Comparison of ENCODE assay signal across 14 cellular contexts in the genomic region with DNA sequence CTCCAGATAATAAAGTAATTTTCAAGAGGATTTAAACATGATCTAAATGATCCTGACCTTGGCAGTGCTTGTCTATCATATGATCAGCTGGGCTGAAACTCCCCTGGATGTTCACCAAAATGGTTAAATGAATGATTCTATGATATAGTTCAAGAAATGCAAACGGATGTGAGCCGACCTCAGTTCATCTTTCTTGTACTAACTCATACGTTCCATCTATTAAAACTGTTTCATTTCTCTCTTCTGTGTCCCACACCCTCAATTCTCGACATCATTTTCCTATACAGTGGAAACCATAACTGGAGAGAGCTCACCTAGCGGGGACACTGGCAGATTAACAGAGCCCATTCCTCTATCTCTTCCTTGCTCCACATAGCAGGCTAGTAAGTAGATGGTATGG.
A peak's percentile ranks its signal among the peaks of the same experiment; 100 is the strongest.
DNase-seq lines count a peak whose midpoint lies in the region; ATAC-seq and TF ChIP-seq lines count a peak whose summit lies in the region.
"Had no signal": no experiment of that assay in that cellular context is flagged by ENCODE, and none has a peak within 500 bp of the region (broad histone marks: within the 10 kb centered on the region; RNA-seq: fewer than 3 reads in every experiment).

No MANE protein-coding gene starts in this region.

- intact Hi-C loops in transverse colon (cut with DNase I; ENCODE audit: low total_unique reads) (loop anchor here (5.0 kb wide), 1 partner anchor 81 kb away; no protein-coding TSS in a partner anchor), OCI-LY7 (cut with micrococcal nuclease; ENCODE audit: unreplicated experiment) (no loop called here)

- POLR2A ChIA-PET in OCI-LY7 (lab: Charles Lee) = no interaction called here

- no peaks in the 10 kb centered on the region for H3K9me2 ChIP-seq in OCI-LY7 (ENCODE audit: insufficient read depth, low read length)

- CTCF ChIA-PET in OCI-LY7 (lab: Charles Lee; ENCODE audit: unreplicated experiment) = no interaction called here

- no TSS peak for BruUV-seq in OCI-LY7 (replicated peaks; lab: Mats Ljungman, UMichigan)

- 48 to 68% methylated on average over 5 of the region's 5 CpGs for WGBS in transverse colon (ENCODE audit: low coverage in 1 of 2), 2 donors

- TF ChIP-seq POLR2A in transverse colon (IDR thresholded peaks at IDR 0.05) = no peak

- H3K9me3 ChIP-seq in OCI-LY3 (ENCODE audit: insufficient read depth, low read length) = no peaks in the 10 kb centered on the region
- H3K9me3 ChIP-seq in transverse colon = no peaks in the 10 kb centered on the region
- H3K9me3 ChIP-seq in OCI-LY7 (ENCODE audit: low read length) = no peaks in the 10 kb centered on the region
- H3K9me3 ChIP-seq: BLaER1, pancreas, SJSA1 had no signal

- H4K20me1 ChIP-seq in OCI-LY3 (ENCODE audit: insufficient read depth, low read length) = no peaks in the 10 kb centered on the region
- H4K20me1 ChIP-seq in OCI-LY7 (ENCODE audit: insufficient read depth, low read length) = no peaks in the 10 kb centered on the region

- H2AFZ ChIP-seq in OCI-LY3 (ENCODE audit: low read depth, low read length) (no peak overlapping the region), OCI-LY7 (ENCODE audit: low read length) (no peak overlapping the region)

- peak; percentile 47 for ATAC-seq in GM18519 (IDR thresholded peaks at IDR 0.05; ENCODE audit: low FRiP score, unreplicated experiment)
- peak; percentile 59 for ATAC-seq in GM21390 (IDR thresholded peaks at IDR 0.05; ENCODE audit: unreplicated experiment)
- peak; percentile 42 for ATAC-seq in HG02970 (IDR thresholded peaks at IDR 0.05; ENCODE audit: low FRiP score, unreplicated experiment)
- ATAC-seq: pancreas had no signal

- peak overlapping the region; percentile 70 for H3K9ac ChIP-seq in OCI-LY3 (ENCODE audit: low read length)
- H3K9ac ChIP-seq: BLaER1 had no signal

- H3K4me1 ChIP-seq in OCI-LY3 (ENCODE audit: low read length) (peaks cover 100% of the 10 kb centered on the region), transverse colon (peaks cover 5 to 28% (median 12%) of the 10 kb centered on the region in 4 donors), OCI-LY7 (ENCODE audit: insufficient read depth, low read length, poor library complexity, severe bottlenecking) (no peaks in the 10 kb centered on the region)
- H3K4me1 ChIP-seq: BLaER1, SJSA1 had no signal

- H3K4me3 ChIP-seq in OCI-LY3 (ENCODE audit: low read length) (peak overlapping the region; percentile 17), transverse colon (no peak overlapping the region), OCI-LY7 (ENCODE audit: low read depth, low read length, poor library complexity, severe bottlenecking) (no peak overlapping the region)
- H3K4me3 ChIP-seq: BLaER1, pancreas, SJSA1 had no signal

- no peak for DNase-seq in GOT3 (lab: John Stamatoyannopoulos, UW)
- no peak for DNase-seq in transverse colon
- no peak for DNase-seq in stimulated activated CD4-positive, alpha-beta T cell treated with anti-CD3 and anti-CD28 coated beads, Interleukin-2, amount 100 ng/mL, for 48 hours
- DNase-seq in OCI-LY7 (ENCODE audit: low spot score) = no peak
- DNase-seq: activated T-cell treated with anti-CD3 and anti-CD28 coated beads, Interleukin-2, amount 50 U/mL, for 72 hours; head of caudate nucleus; NCI-H82; pancreas had no signal

- peak overlapping the region; percentile 86 for H3K27ac ChIP-seq in OCI-LY3 (ENCODE audit: low read length)
- H3K27ac ChIP-seq in transverse colon = no peak overlapping the region
- no peak overlapping the region for H3K27ac ChIP-seq in OCI-LY7 (ENCODE audit: low read depth, low read length, poor library complexity, severe bottlenecking)
- H3K27ac ChIP-seq: BLaER1, pancreas, SJSA1 had no signal

- H3K79me2 ChIP-seq in OCI-LY3 (ENCODE audit: low read length) (peaks cover 97% of the 10 kb centered on the region), OCI-LY7 (ENCODE audit: insufficient read depth, low read depth, low read length) (no peaks in the 10 kb centered on the region)

- H3K36me3 ChIP-seq in OCI-LY3 (replicated peaks; ENCODE audit: low read depth, low read length) (peaks cover 66% of the 10 kb centered on the region), transverse colon (no peaks in the 10 kb centered on the region), OCI-LY7 (ENCODE audit: insufficient read depth, low read length) (peaks cover 16% of the 10 kb centered on the region; the same call in 1 of the 2 replicates)
- H3K36me3 ChIP-seq: pancreas had no signal

- TF ChIP-seq CTCF in OCI-LY3 (IDR thresholded peaks at IDR 0.05; ENCODE audit: low read depth, low read length) = no peak; the same call in 1 of the 2 replicates
- no peak for TF ChIP-seq CTCF in transverse colon (IDR thresholded peaks at IDR 0.05)
- TF ChIP-seq CTCF in OCI-LY7 (conservative IDR thresholded peaks at IDR 0.05; ENCODE audit: low read length) = no peak

- H3K4me2 ChIP-seq in OCI-LY3 (ENCODE audit: low read length) = peak overlapping the region; percentile 48
- H3K4me2 ChIP-seq in OCI-LY7 (ENCODE audit: low read length) = no peak overlapping the region
- H3K4me2 ChIP-seq: BLaER1 had no signal

- TF ChIP-seq EP300 in transverse colon (IDR thresholded peaks at IDR 0.05; ENCODE audit: low read depth) = no peak

- H3K27me3 ChIP-seq in OCI-LY3 (ENCODE audit: low read depth, low read length) (no peaks in the 10 kb centered on the region), transverse colon (no peaks in the 10 kb centered on the region)
- H3K27me3 ChIP-seq: BLaER1, pancreas, SJSA1 had no signal

- in situ Hi-C loops in transverse colon (cut with MboI; ENCODE audit: low pct_ligation_motif_present in 1 of 4, low pct_unique_long_range_greater_than_20kb in 1 of 4, low sequenced_read_pairs in 3 of 4) = loop anchor here (10.0 to 25.0 kb wide), 5 partner anchors 171 to 1321 kb away; partner anchors contain the start of gene TCF4 (in 2 of the 4)
